Comparison of ENCODE assay signal across 21 cellular contexts in the genomic region with DNA sequence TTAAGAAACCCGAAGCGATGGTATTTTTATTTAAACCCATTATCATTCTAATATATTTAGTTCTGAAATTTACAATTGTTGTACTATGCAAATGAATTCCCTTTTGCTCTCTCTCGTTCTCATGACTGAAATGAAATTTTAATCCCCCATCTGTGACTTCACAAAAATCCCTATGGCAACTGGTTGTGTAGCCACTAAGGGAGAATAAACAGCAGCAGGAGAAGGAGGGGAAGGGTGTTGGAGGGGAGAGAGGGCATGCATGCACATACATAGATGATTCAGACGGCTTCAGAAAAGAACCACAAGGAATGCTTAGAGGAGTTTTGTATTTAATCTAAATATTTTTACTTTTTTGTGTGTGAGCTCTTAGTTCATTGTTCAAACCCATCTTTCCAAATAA. TPM values are rescaled to one million over a fixed set of nuclear protein-coding genes. Genes with fewer than 3 reads are reported as not detected.
A peak's percentile ranks its signal among the peaks of the same experiment; 100 is the strongest.
DNase-seq lines count a peak whose midpoint lies in the region; TF ChIP-seq lines count a peak whose summit lies in the region.
"Had no signal": no experiment of that assay in that cellular context is flagged by ENCODE, and none has a peak within 500 bp of the region (broad histone marks: within the 10 kb centered on the region; RNA-seq: fewer than 3 reads in every experiment).

No MANE protein-coding gene starts in this region.

- no peaks in the 10 kb centered on the region for H3K27me3 Mint-ChIP-seq in glutamatergic neuron (ENCODE audit: unreplicated experiment)
- H3K27me3 Mint-ChIP-seq: CD4-positive, alpha-beta memory T cell had no signal

- H3K79me2 ChIP-seq in osteoblast (ENCODE audit: insufficient read depth, low read length), result no peaks in the 10 kb centered on the region

- H3K27me3 ChIP-seq in A673 (replicated peaks; ENCODE audit: insufficient read depth, low read depth, low read length, poor library complexity) (no peaks in the 10 kb centered on the region), adipocyte (replicated peaks; ENCODE audit: control insufficient read depth, insufficient read depth, low read length) (no peaks in the 10 kb centered on the region), osteoblast (ENCODE audit: insufficient read depth, low read length) (no peaks in the 10 kb centered on the region)
- H3K27me3 ChIP-seq: gastrocnemius medialis, ovary, sigmoid colon, stomach, upper lobe of left lung had no signal

- no peaks in the 10 kb centered on the region for H4K20me1 ChIP-seq in osteoblast (ENCODE audit: insufficient read depth, low read length)

- H3K9me3 ChIP-seq in A673 (ENCODE audit: low read depth, low read length, poor library complexity, severe bottlenecking) (no peaks in the 10 kb centered on the region), adipocyte (ENCODE audit: control insufficient read depth, low read length) (no peaks in the 10 kb centered on the region), osteoblast (ENCODE audit: low read depth, low read length) (no peaks in the 10 kb centered on the region)
- H3K9me3 ChIP-seq: gastrocnemius medialis, ovary, sigmoid colon, upper lobe of left lung had no signal

- no peak overlapping the region for H2AFZ ChIP-seq in osteoblast (ENCODE audit: low read length)

- H3K9me3 Mint-ChIP-seq in glutamatergic neuron (ENCODE audit: unreplicated experiment), result peaks cover 2% of the 10 kb centered on the region
- H3K9me3 Mint-ChIP-seq: H9 had no signal

- POLR2A ChIA-PET in A673 (lab: Charles Lee; ENCODE audit: low non-redundant PET), result interaction anchor here (0.5 kb wide), 1 partner anchor 194 kb away, joined by 3 read pairs; no protein-coding TSS in a partner anchor

- no TSS peak for BruUV-seq in A673 (replicated peaks; lab: Mats Ljungman, UMichigan)

- H3K27ac ChIP-seq in A673 (ENCODE audit: low read depth, low read length, poor library complexity, severe bottlenecking) (no peak overlapping the region), osteoblast (ENCODE audit: low read depth, low read length) (no peak overlapping the region)
- H3K27ac ChIP-seq: gastrocnemius medialis, ovary, sigmoid colon, stomach, upper lobe of left lung had no signal

- peak; percentile 4 for DNase-seq in A673 (ENCODE audit: low spot score)
- DNase-seq in HT1080 (ENCODE audit: low read depth), result peak; percentile 11
- DNase-seq in adipocyte (ENCODE audit: low read depth), result peak; percentile 14
- DNase-seq in glutamatergic neuron, result no peak
- no peak for DNase-seq in NCI-H2196 (lab: John Stamatoyannopoulos, UW; ENCODE audit: unreplicated experiment)
- no peak for DNase-seq in activated CD4-positive, alpha-beta T cell treated with anti-CD3 and anti-CD28 coated beads, Interleukin-2, amount 50 U/mL, for 4 hours
- no peak for DNase-seq in osteoblast (ENCODE audit: insufficient read length, low spot score, missing footprints)
- DNase-seq in activated CD4-positive, alpha-beta T cell treated with anti-CD3 and anti-CD28 coated beads, Interleukin-2, amount 50 U/mL, for 48 hours, result no peak
- DNase-seq: activated CD4-positive, alpha-beta T cell treated with anti-CD3 and anti-CD28 coated beads for 48 hours; activated CD8-positive, alpha-beta memory T cell treated with anti-CD3 and anti-CD28 coated beads, Interleukin-2, amount 50 U/mL, for 48 hours; activated gamma-delta T cell; anterior cingulate cortex; CD4-positive, alpha-beta memory T cell; gastrocnemius medialis; H9; MV-4-11; NCI-H1930; ovary; sigmoid colon; stomach; upper lobe of left lung had no signal

- CTCF ChIA-PET in A673 (lab: Charles Lee), result no interaction called here

- peaks cover 6% of the 10 kb centered on the region for H3K36me3 Mint-ChIP-seq in glutamatergic neuron (ENCODE audit: unreplicated experiment)
- H3K36me3 Mint-ChIP-seq: CD4-positive, alpha-beta memory T cell had no signal

- H3K27ac Mint-ChIP-seq in glutamatergic neuron (ENCODE audit: unreplicated experiment), result peak overlapping the region; percentile 10
- H3K27ac Mint-ChIP-seq: CD4-positive, alpha-beta memory T cell had no signal

- H3K4me1 ChIP-seq in A673 (ENCODE audit: insufficient read depth, low read length, poor library complexity, severe bottlenecking), result no peaks in the 10 kb centered on the region
- H3K4me1 ChIP-seq in adipocyte (ENCODE audit: control insufficient read depth, insufficient read depth, low read length), result no peaks in the 10 kb centered on the region
- H3K4me1 ChIP-seq in osteoblast (ENCODE audit: insufficient read depth, low read length), result no peaks in the 10 kb centered on the region
- H3K4me1 ChIP-seq: gastrocnemius medialis, sigmoid colon, stomach, upper lobe of left lung had no signal

- H3K4me1 Mint-ChIP-seq in glutamatergic neuron (ENCODE audit: low read depth, unreplicated experiment), result peaks cover 3% of the 10 kb centered on the region
- H3K4me1 Mint-ChIP-seq: CD4-positive, alpha-beta memory T cell had no signal

- no peaks in the 10 kb centered on the region for H3K36me3 ChIP-seq in A673 (ENCODE audit: insufficient read depth, low read length, poor library complexity, severe bottlenecking)
- no peaks in the 10 kb centered on the region for H3K36me3 ChIP-seq in adipocyte (ENCODE audit: control insufficient read depth, insufficient read depth, low read length, severe bottlenecking)
- H3K36me3 ChIP-seq in osteoblast (ENCODE audit: insufficient read depth, low read length), result no peaks in the 10 kb centered on the region
- H3K36me3 ChIP-seq: gastrocnemius medialis, ovary, sigmoid colon, stomach, upper lobe of left lung had no signal

- H3K4me3 Mint-ChIP-seq in glutamatergic neuron (ENCODE audit: unreplicated experiment), result no peak overlapping the region
- H3K4me3 Mint-ChIP-seq: CD4-positive, alpha-beta memory T cell; H9 had no signal

- H3K9ac ChIP-seq in adipocyte (ENCODE audit: low read length), result no peak overlapping the region

- TF ChIP-seq CTCF in A673 (conservative IDR thresholded peaks at IDR 0.05; ENCODE audit: low read depth, low read length) (no peak), glutamatergic neuron (IDR thresholded peaks at IDR 0.05; ENCODE audit: partially characterized antibody, unreplicated experiment) (no peak), osteoblast (IDR thresholded peaks at IDR 0.05; ENCODE audit: extremely low read depth, low read depth, low read length) (no peak)

- H3K4me3 ChIP-seq in A673 (ENCODE audit: low read depth, low read length, poor library complexity, severe bottlenecking), result no peak overlapping the region
- no peak overlapping the region for H3K4me3 ChIP-seq in adipocyte (ENCODE audit: low read length)
- no peak overlapping the region for H3K4me3 ChIP-seq in osteoblast (ENCODE audit: insufficient read depth, low read length)
- H3K4me3 ChIP-seq: gastrocnemius medialis, ovary, sigmoid colon, stomach, upper lobe of left lung had no signal

- intact Hi-C loops in A673 (cut with micrococcal nuclease; ENCODE audit: unreplicated experiment), result no loop called here

- H3K4me2 ChIP-seq in osteoblast (ENCODE audit: insufficient read depth, low read length), result no peak overlapping the region

RNA-seq across cellular contexts. Expression of gene CPS1, which starts 36.8 kb away (rescaled TPM):
- total RNA-seq in A673 (2021), result 0.62 and 1.5 TPM in 2 replicates
- total RNA-seq in HT1080 (2014; rRNA removed; shearing (Covaris generic)), result 13.8 and 17.4 TPM in 2 replicates
- polyA plus RNA-seq in HT1080 (2015; cell fraction: cytosol; rRNA removed), result 10.0 and 13.7 TPM in 2 replicates
- 38.1 and 40.4 TPM in 2 replicates for polyA plus RNA-seq in HT1080 (2015; cell fraction: nucleus; rRNA removed)
- total RNA-seq in glutamatergic neuron (ENCODE audit: unreplicated experiment), result 31.1 TPM
- 21.7 and 24.2 TPM in 2 replicates for total RNA-seq in osteoblast
- polyA plus RNA-seq: CD4-positive, alpha-beta memory T cell had no signal

Comparison
In these comparisons a context has a peak if more than half of its experiments do, and no peak if none do; other contexts are left out.
1. DNase-seq: peak in A673 (single experiment), HT1080 (single experiment) and adipocyte (single experiment); none in glutamatergic neuron (single experiment), NCI-H2196 (single experiment), activated CD4-positive, alpha-beta T cell treated with anti-CD3 and anti-CD28 coated beads, Interleukin-2, amount 50 U/mL, for 4 hours (0 of 2), osteoblast (single experiment) and activated CD4-positive, alpha-beta T cell treated with anti-CD3 and anti-CD28 coated beads, Interleukin-2, amount 50 U/mL, for 48 hours (0 of 2).